ENCODE assay signal across 2 cellular contexts in genomic region chr17:3689262-3690093, GRCh38.
TF ChIP-seq lines count a peak whose summit lies in the region.

No MANE protein-coding gene starts in this region.

TF ChIP-seq in WTC11, 78 proteins besides CTCF, POLR2A, EP300 and RAD21:
- TF ChIP-seq ZNF423 (CRISPR knock-in tag; IDR thresholded peaks at IDR 0.05) (no peak), ATF2 (CRISPR knock-in tag; IDR thresholded peaks at IDR 0.05; ENCODE audit: borderline replicate concordance, low read depth) (no peak), ZNF232 (CRISPR knock-in tag; IDR thresholded peaks at IDR 0.05) (no peak)
- TF ChIP-seq, protein P1, sequence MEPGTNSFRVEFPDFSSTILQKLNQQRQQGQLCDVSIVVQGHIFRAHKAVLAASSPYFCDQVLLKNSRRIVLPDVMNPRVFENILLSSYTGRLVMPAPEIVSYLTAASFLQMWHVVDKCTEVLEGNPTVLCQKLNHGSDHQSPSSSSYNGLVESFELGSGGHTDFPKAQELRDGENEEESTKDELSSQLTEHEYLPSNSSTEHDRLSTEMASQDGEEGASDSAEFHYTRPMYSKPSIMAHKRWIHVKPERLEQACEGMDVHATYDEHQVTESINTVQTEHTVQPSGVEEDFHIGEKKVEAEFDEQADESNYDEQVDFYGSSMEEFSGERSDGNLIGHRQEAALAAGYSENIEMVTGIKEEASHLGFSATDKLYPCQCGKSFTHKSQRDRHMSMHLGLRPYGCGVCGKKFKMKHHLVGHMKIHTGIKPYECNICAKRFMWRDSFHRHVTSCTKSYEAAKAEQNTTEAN (CRISPR knock-in tag; IDR thresholded peaks at IDR 0.05): no peak
TF ChIP-seq in WTC11: peak in this region for 0.

TF ChIP-seq in HepG2, 621 proteins besides CTCF, POLR2A, EP300 and RAD21:
- TF ChIP-seq, protein P2, sequence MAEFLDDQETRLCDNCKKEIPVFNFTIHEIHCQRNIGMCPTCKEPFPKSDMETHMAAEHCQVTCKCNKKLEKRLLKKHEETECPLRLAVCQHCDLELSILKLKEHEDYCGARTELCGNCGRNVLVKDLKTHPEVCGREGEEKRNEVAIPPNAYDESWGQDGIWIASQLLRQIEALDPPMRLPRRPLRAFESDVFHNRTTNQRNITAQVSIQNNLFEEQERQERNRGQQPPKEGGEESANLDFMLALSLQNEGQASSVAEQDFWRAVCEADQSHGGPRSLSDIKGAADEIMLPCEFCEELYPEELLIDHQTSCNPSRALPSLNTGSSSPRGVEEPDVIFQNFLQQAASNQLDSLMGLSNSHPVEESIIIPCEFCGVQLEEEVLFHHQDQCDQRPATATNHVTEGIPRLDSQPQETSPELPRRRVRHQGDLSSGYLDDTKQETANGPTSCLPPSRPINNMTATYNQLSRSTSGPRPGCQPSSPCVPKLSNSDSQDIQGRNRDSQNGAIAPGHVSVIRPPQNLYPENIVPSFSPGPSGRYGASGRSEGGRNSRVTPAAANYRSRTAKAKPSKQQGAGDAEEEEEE (CRISPR knock-in tag; IDR thresholded peaks at IDR 0.05; ENCODE audit: borderline replicate concordance): no peak
- TF ChIP-seq, protein P3, sequence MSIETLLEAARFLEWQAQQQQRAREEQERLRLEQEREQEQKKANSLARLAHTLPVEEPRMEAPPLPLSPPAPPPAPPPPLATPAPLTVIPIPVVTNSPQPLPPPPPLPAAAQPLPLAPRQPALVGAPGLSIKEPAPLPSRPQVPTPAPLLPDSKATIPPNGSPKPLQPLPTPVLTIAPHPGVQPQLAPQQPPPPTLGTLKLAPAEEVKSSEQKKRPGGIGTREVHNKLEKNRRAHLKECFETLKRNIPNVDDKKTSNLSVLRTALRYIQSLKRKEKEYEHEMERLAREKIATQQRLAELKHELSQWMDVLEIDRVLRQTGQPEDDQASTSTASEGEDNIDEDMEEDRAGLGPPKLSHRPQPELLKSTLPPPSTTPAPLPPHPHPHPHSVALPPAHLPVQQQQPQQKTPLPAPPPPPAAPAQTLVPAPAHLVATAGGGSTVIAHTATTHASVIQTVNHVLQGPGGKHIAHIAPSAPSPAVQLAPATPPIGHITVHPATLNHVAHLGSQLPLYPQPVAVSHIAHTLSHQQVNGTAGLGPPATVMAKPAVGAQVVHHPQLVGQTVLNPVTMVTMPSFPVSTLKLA (IDR thresholded peaks at IDR 0.05): peak; percentile 54
